1 cellular context compared by ENCODE assay signal in the genomic region with DNA sequence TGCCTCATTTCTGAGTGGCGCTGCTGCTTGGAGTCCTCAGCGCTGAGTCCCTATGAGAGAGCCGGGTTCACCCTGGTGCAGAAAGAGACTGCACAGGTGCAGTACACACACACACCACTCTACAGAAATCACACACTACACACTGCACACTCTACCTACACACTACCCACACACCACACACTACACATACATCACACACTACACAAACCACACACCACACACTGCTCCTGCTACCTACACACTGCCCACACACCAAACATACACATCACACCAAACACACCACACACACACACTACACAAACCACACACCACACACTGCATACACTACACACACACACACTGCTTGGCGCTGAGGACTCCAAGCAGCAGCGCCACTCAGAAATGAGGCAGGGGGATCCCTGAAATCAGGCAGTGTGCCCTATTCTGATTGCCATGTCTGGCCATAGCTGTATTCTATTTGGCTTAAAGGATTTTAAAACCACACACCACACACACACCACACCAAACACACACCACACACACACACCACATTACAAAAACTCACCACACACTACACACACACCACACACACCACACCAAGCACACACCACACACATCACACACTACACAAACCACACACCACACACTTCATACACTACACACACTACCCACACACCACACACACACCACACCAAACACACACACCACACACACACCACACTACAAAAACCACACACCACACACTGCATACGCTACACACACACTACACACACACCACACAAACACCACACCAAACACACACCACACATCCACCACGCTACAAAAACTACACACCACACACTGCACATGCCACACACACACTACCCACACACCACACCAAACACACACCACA.
A peak's percentile ranks its signal among the peaks of the same experiment; 100 is the strongest.
TF ChIP-seq lines count a peak whose summit lies in the region.

No MANE protein-coding gene starts in this region.

TF ChIP-seq in HEK293, 187 proteins besides CTCF, POLR2A, EP300 and RAD21 (continued from another document and continues in another):
- TF ChIP-seq, protein P1, sequence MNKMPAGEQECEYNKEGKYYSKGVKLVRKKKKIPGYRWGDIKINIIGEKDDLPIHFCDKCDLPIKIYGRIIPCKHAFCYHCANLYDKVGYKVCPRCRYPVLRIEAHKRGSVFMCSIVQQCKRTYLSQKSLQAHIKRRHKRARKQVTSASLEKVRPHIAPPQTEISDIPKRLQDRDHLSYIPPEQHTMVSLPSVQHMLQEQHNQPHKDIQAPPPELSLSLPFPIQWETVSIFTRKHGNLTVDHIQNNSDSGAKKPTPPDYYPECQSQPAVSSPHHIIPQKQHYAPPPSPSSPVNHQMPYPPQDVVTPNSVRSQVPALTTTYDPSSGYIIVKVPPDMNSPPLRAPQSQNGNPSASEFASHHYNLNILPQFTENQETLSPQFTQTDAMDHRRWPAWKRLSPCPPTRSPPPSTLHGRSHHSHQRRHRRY (tag by site-specific recombination; IDR thresholded peaks at IDR 0.05), result peak; percentile 15; the same call in 1 of the 2 replicates
- TF ChIP-seq, protein P2, sequence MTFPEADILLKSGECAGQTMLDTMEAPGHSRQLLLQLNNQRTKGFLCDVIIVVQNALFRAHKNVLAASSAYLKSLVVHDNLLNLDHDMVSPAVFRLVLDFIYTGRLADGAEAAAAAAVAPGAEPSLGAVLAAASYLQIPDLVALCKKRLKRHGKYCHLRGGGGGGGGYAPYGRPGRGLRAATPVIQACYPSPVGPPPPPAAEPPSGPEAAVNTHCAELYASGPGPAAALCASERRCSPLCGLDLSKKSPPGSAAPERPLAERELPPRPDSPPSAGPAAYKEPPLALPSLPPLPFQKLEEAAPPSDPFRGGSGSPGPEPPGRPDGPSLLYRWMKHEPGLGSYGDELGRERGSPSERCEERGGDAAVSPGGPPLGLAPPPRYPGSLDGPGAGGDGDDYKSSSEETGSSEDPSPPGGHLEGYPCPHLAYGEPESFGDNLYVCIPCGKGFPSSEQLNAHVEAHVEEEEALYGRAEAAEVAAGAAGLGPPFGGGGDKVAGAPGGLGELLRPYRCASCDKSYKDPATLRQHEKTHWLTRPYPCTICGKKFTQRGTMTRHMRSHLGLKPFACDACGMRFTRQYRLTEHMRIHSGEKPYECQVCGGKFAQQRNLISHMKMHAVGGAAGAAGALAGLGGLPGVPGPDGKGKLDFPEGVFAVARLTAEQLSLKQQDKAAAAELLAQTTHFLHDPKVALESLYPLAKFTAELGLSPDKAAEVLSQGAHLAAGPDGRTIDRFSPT (tag by site-specific recombination; IDR thresholded peaks at IDR 0.05), result peak; percentile 55
- TF ChIP-seq ZNF837 (tag by site-specific recombination; IDR thresholded peaks at IDR 0.05), result 0 out of 2 replicates have a peak, but pooled peaks have one; percentile 78
- TF ChIP-seq, protein P3, sequence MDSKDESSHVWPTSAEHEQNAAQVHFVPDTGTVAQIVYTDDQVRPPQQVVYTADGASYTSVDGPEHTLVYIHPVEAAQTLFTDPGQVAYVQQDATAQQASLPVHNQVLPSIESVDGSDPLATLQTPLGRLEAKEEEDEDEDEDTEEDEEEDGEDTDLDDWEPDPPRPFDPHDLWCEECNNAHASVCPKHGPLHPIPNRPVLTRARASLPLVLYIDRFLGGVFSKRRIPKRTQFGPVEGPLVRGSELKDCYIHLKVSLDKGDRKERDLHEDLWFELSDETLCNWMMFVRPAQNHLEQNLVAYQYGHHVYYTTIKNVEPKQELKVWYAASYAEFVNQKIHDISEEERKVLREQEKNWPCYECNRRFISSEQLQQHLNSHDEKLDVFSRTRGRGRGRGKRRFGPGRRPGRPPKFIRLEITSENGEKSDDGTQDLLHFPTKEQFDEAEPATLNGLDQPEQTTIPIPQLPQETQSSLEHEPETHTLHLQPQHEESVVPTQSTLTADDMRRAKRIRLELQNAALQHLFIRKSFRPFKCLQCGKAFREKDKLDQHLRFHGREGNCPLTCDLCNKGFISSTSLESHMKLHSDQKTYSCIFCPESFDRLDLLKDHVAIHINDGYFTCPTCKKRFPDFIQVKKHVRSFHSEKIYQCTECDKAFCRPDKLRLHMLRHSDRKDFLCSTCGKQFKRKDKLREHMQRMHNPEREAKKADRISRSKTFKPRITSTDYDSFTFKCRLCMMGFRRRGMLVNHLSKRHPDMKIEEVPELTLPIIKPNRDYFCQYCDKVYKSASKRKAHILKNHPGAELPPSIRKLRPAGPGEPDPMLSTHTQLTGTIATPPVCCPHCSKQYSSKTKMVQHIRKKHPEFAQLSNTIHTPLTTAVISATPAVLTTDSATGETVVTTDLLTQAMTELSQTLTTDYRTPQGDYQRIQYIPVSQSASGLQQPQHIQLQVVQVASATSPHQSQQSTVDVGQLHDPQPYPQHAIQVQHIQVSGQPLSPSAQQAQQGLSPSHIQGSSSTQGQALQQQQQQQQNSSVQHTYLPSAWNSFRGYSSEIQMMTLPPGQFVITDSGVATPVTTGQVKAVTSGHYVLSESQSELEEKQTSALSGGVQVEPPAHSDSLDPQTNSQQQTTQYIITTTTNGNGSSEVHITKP (tag by site-specific recombination; IDR thresholded peaks at IDR 0.05), result 0 out of 2 replicates have a peak, but pooled peaks have one; percentile 3
- TF ChIP-seq ZNF707 (tag by site-specific recombination; IDR thresholded peaks at IDR 0.05), result peak; percentile 10; the same call in 1 of the 2 replicates
- TF ChIP-seq ZXDB (tag by site-specific recombination; IDR thresholded peaks at IDR 0.05), result no peak
- TF ChIP-seq ZNF324 (tag by site-specific recombination; IDR thresholded peaks at IDR 0.05), result no peak
- TF ChIP-seq ZBTB21 (tag by site-specific recombination; IDR thresholded peaks at IDR 0.05), result peak; percentile 45; the same call in 1 of the 2 replicates
- peak; percentile 100 for TF ChIP-seq EGR2 (tag by site-specific recombination; IDR thresholded peaks at IDR 0.05; ENCODE audit: low read depth)
- no peak for TF ChIP-seq ZNF571 (tag by site-specific recombination; IDR thresholded peaks at IDR 0.05)
- peak; percentile 36; the same call in 1 of the 2 replicates for TF ChIP-seq ZNF133 (tag by site-specific recombination; IDR thresholded peaks at IDR 0.05)
- TF ChIP-seq ZSCAN16 (tag by site-specific recombination; IDR thresholded peaks at IDR 0.05), result peak; percentile 41; the same call in 1 of the 2 replicates
- peak; percentile 47 for TF ChIP-seq YY2 (tag by site-specific recombination; IDR thresholded peaks at IDR 0.05)
- TF ChIP-seq, protein P4, sequence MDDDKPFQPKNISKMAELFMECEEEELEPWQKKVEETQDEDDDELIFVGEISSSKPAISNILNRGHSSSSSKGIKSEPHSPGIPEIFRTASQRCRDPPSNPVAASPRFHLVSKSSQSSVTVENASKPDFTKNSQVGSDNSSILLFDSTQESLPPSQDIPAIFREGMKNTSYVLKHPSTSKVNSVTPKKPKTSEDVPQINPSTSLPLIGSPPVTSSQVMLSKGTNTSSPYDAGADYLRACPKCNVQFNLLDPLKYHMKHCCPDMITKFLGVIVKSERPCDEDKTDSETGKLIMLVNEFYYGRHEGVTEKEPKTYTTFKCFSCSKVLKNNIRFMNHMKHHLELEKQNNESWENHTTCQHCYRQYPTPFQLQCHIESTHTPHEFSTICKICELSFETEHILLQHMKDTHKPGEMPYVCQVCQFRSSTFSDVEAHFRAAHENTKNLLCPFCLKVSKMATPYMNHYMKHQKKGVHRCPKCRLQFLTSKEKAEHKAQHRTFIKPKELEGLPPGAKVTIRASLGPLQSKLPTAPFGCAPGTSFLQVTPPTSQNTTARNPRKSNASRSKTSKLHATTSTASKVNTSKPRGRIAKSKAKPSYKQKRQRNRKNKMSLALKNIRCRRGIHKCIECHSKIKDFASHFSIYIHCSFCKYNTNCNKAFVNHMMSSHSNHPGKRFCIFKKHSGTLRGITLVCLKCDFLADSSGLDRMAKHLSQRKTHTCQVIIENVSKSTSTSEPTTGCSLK (tag by site-specific recombination; IDR thresholded peaks at IDR 0.05), result 0 out of 2 replicates have a peak, but pooled peaks have one; percentile 10
- no peak for TF ChIP-seq ZNF274 (IDR thresholded peaks at IDR 0.05; ENCODE audit: low read length)
- peak; percentile 39 for TF ChIP-seq ZNF274 (tag by site-specific recombination; IDR thresholded peaks at IDR 0.05; ENCODE audit: borderline replicate concordance)
- peak; percentile 53; the same call in 1 of the 2 replicates for TF ChIP-seq ZNF175 (tag by site-specific recombination; IDR thresholded peaks at IDR 0.05)
- peak; percentile 81; the same call in 1 of the 2 replicates for TF ChIP-seq ZNF248 (tag by site-specific recombination; IDR thresholded peaks at IDR 0.05)
- no peak for TF ChIP-seq RBAK (tag by site-specific recombination; IDR thresholded peaks at IDR 0.05)
- peak; percentile 76 for TF ChIP-seq ZNF785 (tag by site-specific recombination; IDR thresholded peaks at IDR 0.05)
- peak; percentile 76 for TF ChIP-seq ZNF2 (tag by site-specific recombination; IDR thresholded peaks at IDR 0.05)
- TF ChIP-seq, protein P5, sequence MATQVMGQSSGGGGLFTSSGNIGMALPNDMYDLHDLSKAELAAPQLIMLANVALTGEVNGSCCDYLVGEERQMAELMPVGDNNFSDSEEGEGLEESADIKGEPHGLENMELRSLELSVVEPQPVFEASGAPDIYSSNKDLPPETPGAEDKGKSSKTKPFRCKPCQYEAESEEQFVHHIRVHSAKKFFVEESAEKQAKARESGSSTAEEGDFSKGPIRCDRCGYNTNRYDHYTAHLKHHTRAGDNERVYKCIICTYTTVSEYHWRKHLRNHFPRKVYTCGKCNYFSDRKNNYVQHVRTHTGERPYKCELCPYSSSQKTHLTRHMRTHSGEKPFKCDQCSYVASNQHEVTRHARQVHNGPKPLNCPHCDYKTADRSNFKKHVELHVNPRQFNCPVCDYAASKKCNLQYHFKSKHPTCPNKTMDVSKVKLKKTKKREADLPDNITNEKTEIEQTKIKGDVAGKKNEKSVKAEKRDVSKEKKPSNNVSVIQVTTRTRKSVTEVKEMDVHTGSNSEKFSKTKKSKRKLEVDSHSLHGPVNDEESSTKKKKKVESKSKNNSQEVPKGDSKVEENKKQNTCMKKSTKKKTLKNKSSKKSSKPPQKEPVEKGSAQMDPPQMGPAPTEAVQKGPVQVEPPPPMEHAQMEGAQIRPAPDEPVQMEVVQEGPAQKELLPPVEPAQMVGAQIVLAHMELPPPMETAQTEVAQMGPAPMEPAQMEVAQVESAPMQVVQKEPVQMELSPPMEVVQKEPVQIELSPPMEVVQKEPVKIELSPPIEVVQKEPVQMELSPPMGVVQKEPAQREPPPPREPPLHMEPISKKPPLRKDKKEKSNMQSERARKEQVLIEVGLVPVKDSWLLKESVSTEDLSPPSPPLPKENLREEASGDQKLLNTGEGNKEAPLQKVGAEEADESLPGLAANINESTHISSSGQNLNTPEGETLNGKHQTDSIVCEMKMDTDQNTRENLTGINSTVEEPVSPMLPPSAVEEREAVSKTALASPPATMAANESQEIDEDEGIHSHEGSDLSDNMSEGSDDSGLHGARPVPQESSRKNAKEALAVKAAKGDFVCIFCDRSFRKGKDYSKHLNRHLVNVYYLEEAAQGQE (tag by site-specific recombination; IDR thresholded peaks at IDR 0.05), result no peak
- no peak for TF ChIP-seq TCF7L2 (IDR thresholded peaks at IDR 0.05; ENCODE audit: borderline replicate concordance, low read depth, low read length)
- 0 out of 2 replicates have a peak, but pooled peaks have one; percentile 4 for TF ChIP-seq ZNF530 (tag by site-specific recombination; IDR thresholded peaks at IDR 0.05; ENCODE audit: low read depth)
- no peak for TF ChIP-seq ZNF16 (tag by site-specific recombination; IDR thresholded peaks at IDR 0.05; ENCODE audit: low read depth)
- TF ChIP-seq, protein P6, sequence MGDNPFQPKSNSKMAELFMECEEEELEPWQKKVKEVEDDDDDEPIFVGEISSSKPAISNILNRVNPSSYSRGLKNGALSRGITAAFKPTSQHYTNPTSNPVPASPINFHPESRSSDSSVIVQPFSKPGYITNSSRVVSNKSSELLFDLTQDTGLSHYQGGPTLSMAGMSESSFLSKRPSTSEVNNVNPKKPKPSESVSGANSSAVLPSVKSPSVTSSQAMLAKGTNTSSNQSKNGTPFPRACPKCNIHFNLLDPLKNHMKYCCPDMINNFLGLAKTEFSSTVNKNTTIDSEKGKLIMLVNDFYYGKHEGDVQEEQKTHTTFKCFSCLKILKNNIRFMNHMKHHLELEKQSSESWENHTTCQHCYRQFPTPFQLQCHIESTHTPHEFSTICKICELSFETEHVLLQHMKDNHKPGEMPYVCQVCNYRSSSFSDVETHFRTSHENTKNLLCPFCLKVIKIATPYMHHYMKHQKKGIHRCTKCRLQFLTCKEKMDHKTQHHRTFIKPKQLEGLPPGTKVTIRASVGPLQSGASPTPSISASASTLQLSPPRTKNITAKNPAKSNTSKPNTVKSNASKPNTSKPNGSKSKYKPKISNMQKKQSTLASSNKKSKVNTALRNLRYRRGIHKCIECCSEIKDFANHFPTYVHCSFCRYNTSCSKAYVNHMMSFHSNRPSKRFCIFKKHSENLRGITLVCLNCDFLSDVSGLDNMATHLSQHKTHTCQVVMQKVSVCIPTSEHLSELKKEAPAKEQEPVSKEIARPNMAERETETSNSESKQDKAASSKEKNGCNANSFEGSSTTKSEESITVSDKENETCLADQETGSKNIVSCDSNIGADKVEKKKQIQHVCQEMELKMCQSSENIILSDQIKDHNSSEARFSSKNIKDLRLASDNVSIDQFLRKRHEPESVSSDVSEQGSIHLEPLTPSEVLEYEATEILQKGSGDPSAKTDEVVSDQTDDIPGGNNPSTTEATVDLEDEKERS (tag by site-specific recombination; IDR thresholded peaks at IDR 0.05), result no peak
- peak; percentile 44 for TF ChIP-seq ZNF112 (tag by site-specific recombination; IDR thresholded peaks at IDR 0.05)
- TF ChIP-seq, protein P7, sequence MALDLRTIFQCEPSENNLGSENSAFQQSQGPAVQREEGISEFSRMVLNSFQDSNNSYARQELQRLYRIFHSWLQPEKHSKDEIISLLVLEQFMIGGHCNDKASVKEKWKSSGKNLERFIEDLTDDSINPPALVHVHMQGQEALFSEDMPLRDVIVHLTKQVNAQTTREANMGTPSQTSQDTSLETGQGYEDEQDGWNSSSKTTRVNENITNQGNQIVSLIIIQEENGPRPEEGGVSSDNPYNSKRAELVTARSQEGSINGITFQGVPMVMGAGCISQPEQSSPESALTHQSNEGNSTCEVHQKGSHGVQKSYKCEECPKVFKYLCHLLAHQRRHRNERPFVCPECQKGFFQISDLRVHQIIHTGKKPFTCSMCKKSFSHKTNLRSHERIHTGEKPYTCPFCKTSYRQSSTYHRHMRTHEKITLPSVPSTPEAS (tag by site-specific recombination; IDR thresholded peaks at IDR 0.05), result peak; percentile 23; the same call in 1 of the 2 replicates
- TF ChIP-seq ZNF76 (tag by site-specific recombination; IDR thresholded peaks at IDR 0.05; ENCODE audit: borderline replicate concordance, low read depth), result peak; percentile 19; the same call in 1 of the 2 replicates
- TF ChIP-seq ZNF157 (tag by site-specific recombination; IDR thresholded peaks at IDR 0.05), result peak; percentile 47
